ENCODE assay signal across 29 cellular contexts in the genomic region with DNA sequence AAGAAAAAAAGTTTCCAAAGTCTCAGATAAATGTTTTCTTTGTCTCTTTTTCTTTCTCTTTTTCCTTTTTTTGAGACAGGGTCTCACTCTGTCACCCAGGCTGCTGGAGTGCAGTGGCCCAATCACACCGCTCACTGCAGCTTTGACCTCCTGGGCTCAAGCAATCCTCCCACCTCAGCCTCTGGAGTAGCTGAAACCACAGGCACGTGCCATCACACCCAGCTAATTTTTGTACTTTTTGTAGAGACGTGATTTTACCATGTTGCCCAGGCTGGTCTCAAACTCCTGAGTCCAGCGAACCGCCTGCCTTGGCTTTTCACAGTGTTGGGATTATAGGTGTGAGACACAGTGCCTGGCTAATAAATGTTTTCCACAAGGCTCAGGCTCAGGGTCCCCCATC.
"Had no signal": no experiment of that assay in that cellular context is flagged by ENCODE, and none has a peak within 500 bp of the region (broad histone marks: within the 10 kb centered on the region; RNA-seq: fewer than 3 reads in every experiment).

No MANE protein-coding gene starts in this region.

- H3K9me3 Mint-ChIP-seq: memory B cell; mesothelial cell of epicardium; naive B cell; nephron; stimulated activated naive B cell treated with anti-CD40 and anti-IgM and Interleukin-4, amounts not matched to agents 10 μg/mL and 1 μg/mL and 100 μg/mL, for 72 hours; stimulated activated naive CD8-positive, alpha-beta T cell treated with anti-CD3 and anti-CD28 coated beads, Interleukin-15, Interleukin-2, amounts not matched to agents 100 ng/mL and 50 ng/mL, for 24 hours had no signal

- H3K27ac Mint-ChIP-seq: memory B cell; mesothelial cell of epicardium; naive B cell; nephron; progenitor cell of endocrine pancreas; stimulated activated naive B cell treated with anti-CD40 and anti-IgM and Interleukin-4, amounts not matched to agents 10 μg/mL and 1 μg/mL and 100 μg/mL, for 72 hours; stimulated activated naive CD8-positive, alpha-beta T cell treated with anti-CD3 and anti-CD28 coated beads, Interleukin-15, Interleukin-2, amounts not matched to agents 100 ng/mL and 50 ng/mL, for 24 hours had no signal

- ATAC-seq: esophagus mucosa; gastrocnemius medialis; left lobe of liver; mucosa of descending colon; pancreas; stimulated activated naive B cell treated with anti-CD40 and anti-IgM and Interleukin-4, amounts not matched to agents 10 μg/mL and 1 μg/mL and 100 μg/mL, for 72 hours; upper lobe of right lung had no signal

- DNase-seq: cerebellar nuclear complex; effector CD4-positive, alpha-beta T cell; foreskin fibroblast; gastrocnemius medialis; kidney; mucosa of descending colon; naive B cell; pancreas; small intestine; stimulated activated CD4-positive, alpha-beta T cell treated with anti-CD3 and anti-CD28 coated beads, Interleukin-15, amount 100 ng/mL, for 24 hours; stimulated activated CD4-positive, alpha-beta T cell treated with anti-CD3 and anti-CD28 coated beads, Interleukin-2, amount 100 ng/mL, for 48 hours; stimulated activated naive B cell treated with anti-CD40 and anti-IgM and Interleukin-4, amounts not matched to agents 10 μg/mL and 1 μg/mL and 100 μg/mL, for 72 hours; upper lobe of right lung had no signal

- H3K36me3 ChIP-seq: gastrocnemius medialis, neutrophil, pancreas, right atrium auricular region, thoracic aorta, tibial nerve, upper lobe of right lung, vagina had no signal

- H3K4me3 Mint-ChIP-seq: memory B cell; mesothelial cell of epicardium; naive B cell; nephron; stimulated activated naive B cell treated with anti-CD40 and anti-IgM and Interleukin-4, amounts not matched to agents 10 μg/mL and 1 μg/mL and 100 μg/mL, for 72 hours; stimulated activated naive CD8-positive, alpha-beta T cell treated with anti-CD3 and anti-CD28 coated beads, Interleukin-15, Interleukin-2, amounts not matched to agents 100 ng/mL and 50 ng/mL, for 24 hours had no signal

- H3K36me3 Mint-ChIP-seq: memory B cell; mesothelial cell of epicardium; naive B cell; stimulated activated naive B cell treated with anti-CD40 and anti-IgM and Interleukin-4, amounts not matched to agents 10 μg/mL and 1 μg/mL and 100 μg/mL, for 72 hours had no signal

- H3K4me1 Mint-ChIP-seq: mesothelial cell of epicardium had no signal

- H3K4me1 ChIP-seq: gastrocnemius medialis, upper lobe of right lung had no signal

- H3K9me3 ChIP-seq: gastrocnemius medialis, mucosa of descending colon, neutrophil, pancreas, right atrium auricular region, thoracic aorta, tibial nerve, upper lobe of right lung, vagina had no signal

- H3K27me3 ChIP-seq: dorsolateral prefrontal cortex, gastrocnemius medialis, neutrophil, pancreas, right atrium auricular region, tibial nerve, upper lobe of right lung, vagina had no signal

- H3K4me3 ChIP-seq: dorsolateral prefrontal cortex, gastrocnemius medialis, lung, mucosa of descending colon, pancreas, right atrium auricular region, thoracic aorta, tibial nerve, upper lobe of right lung, vagina had no signal

- FAIRE-seq: colon, kidney, pancreas, small intestine had no signal

- H3K27ac ChIP-seq: dorsolateral prefrontal cortex, epithelial cell of prostate, gastrocnemius medialis, neutrophil, pancreas, right atrium auricular region, thoracic aorta, tibial nerve, upper lobe of right lung, vagina had no signal
